In genomic region chr22:24975813-24976341, GRCh38 we compare ENCODE assay signal across 13 cellular contexts. TPM values are rescaled to one million over a fixed set of nuclear protein-coding genes. Genes with fewer than 3 reads are reported as not detected.
A peak's percentile ranks its signal among the peaks of the same experiment; 100 is the strongest.
DNase-seq lines count a peak whose midpoint lies in the region; ATAC-seq and TF ChIP-seq lines count a peak whose summit lies in the region.
"Had no signal": no experiment of that assay in that cellular context is flagged by ENCODE, and none has a peak within 500 bp of the region (broad histone marks: within the 10 kb centered on the region; RNA-seq: fewer than 3 reads in every experiment).

No MANE protein-coding gene starts in this region.

- H3K27me3 ChIP-seq in muscle layer of duodenum (ENCODE audit: low read depth, low read length) (no peaks in the 10 kb centered on the region), tibial nerve (no peaks in the 10 kb centered on the region)

- H3K4me1 ChIP-seq in muscle layer of duodenum (ENCODE audit: control insufficient read depth in 1 of 2, insufficient read depth in 2 of 2, low read length in 2 of 2) (peaks cover 20 to 21% of the 10 kb centered on the region in 2 donors), tibial nerve (peaks cover 0 to 57% (median 34%) of the 10 kb centered on the region in 4 donors)

- TF ChIP-seq CTCF in tibial nerve (IDR thresholded peaks at IDR 0.05), result no peak

- WGBS in tibial nerve, 2 donors, result 36 to 51% methylated on average over 11 of the region's 11 CpGs

- H3K9me3 ChIP-seq in muscle layer of duodenum (ENCODE audit: control insufficient read depth in 1 of 2, low read length in 2 of 2) (no peaks in the 10 kb centered on the region), tibial nerve (no peaks in the 10 kb centered on the region)

- TF ChIP-seq EP300 in tibial nerve (IDR thresholded peaks at IDR 0.05), result peak in 1 of 2 donors; percentile 82

- H3K27ac ChIP-seq in muscle layer of duodenum (ENCODE audit: low read length), result peak overlapping the region; percentile 14
- H3K27ac ChIP-seq in tibial nerve, result peak overlapping the region; percentile 81 to 93 (median 92)

- no peak overlapping the region for H3K4me3 ChIP-seq in muscle layer of duodenum (ENCODE audit: low read depth in 1 of 2, low read length in 2 of 2)
- H3K4me3 ChIP-seq in tibial nerve, result peak overlapping the region in 1 of 4 donors; percentile 1

- TF ChIP-seq POLR2A in tibial nerve (IDR thresholded peaks at IDR 0.05), result no peak

- ATAC-seq in esophagus mucosa, result peak; percentile 24
- ATAC-seq in HG03520 (IDR thresholded peaks at IDR 0.05; ENCODE audit: unreplicated experiment), result no peak

- H3K36me3 ChIP-seq in muscle layer of duodenum (ENCODE audit: control insufficient read depth in 1 of 2, insufficient read depth in 2 of 2, low read length in 2 of 2), result no peaks in the 10 kb centered on the region
- H3K36me3 ChIP-seq in tibial nerve, result no peaks in the 10 kb centered on the region

- DNase-seq in RPMI7951 (ENCODE audit: low read depth), result peak; percentile 56
- DNase-seq in tibial nerve (ENCODE audit: low spot score in 2 of 2), result peak; percentile 74 to 81
- no peak for DNase-seq in KG1 (lab: John Stamatoyannopoulos, UW)
- DNase-seq in stimulated activated CD4-positive, alpha-beta T cell treated with anti-CD3 and anti-CD28 coated beads, Interleukin-1b, Interleukin-23, amount 100 ng/mL, for 48 hours, result no peak
- no peak for DNase-seq in cerebellum (ENCODE audit: low spot score)
- DNase-seq: activated naive CD4-positive, alpha-beta T cell treated with anti-CD3 and anti-CD28 coated beads, Interleukin-2, amount 50 U/mL, for 16 hours; DMS 273 treated with DMSO at 0.1 percent for 48 hours; erythroblast; NCI-H1417 had no signal

RNA-seq across cellular contexts. Expression of gene KIAA1671, which starts 23.4 kb away (rescaled TPM):
- 7.7 and 8.7 TPM in 2 replicates for total RNA-seq in RPMI7951 (2014; rRNA removed; shearing (Covaris generic))
- 43.3 TPM for total RNA-seq in esophagus mucosa
- total RNA-seq in tibial nerve, result 10 to 100 TPM; 30.6 to 52.7 (median 39.9) TPM
- 9.5 TPM for total RNA-seq in cerebellum

RNA-seq across cellular contexts. Expression of gene LHFPL7, which starts 29.4 kb away (rescaled TPM):
- not detected in 2 replicates for total RNA-seq in RPMI7951 (2014; rRNA removed; shearing (Covaris generic))
- total RNA-seq in esophagus mucosa (not detected), tibial nerve (not detected), cerebellum (not detected)
- total RNA-seq: ureter had no signal

Comparison
In these comparisons a context has a peak if more than half of its experiments do, and no peak if none do; other contexts are left out.
1. DNase-seq: peak in RPMI7951 (single experiment) and tibial nerve (2 of 2); none in KG1 (single experiment), stimulated activated CD4-positive, alpha-beta T cell treated with anti-CD3 and anti-CD28 coated beads, Interleukin-1b, Interleukin-23, amount 100 ng/mL, for 48 hours (single experiment) and cerebellum (single experiment).